In the genomic region with DNA sequence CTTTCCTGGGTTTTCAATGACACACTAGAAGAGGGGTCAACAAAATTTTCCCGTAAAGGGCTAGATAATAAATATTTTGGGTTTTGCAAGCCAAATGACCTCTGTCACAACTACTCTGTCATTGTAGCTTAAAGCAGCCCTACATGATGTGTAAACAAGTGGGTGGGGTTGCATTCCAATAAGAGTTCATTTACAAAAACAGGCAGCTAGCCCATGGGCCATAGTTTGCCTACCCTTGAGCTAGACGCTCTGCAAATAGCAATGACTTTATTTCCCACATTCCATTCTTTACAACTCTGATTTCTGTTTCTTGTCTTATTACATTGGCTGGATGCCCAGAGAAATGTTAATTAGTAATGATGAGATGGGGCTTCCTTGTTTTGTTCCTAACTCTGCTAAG, we compare ENCODE assay signal across 14 cellular contexts.
"Had no signal": no experiment of that assay in that cellular context is flagged by ENCODE, and none has a peak within 500 bp of the region (broad histone marks: within the 10 kb centered on the region; RNA-seq: fewer than 3 reads in every experiment).

No MANE protein-coding gene starts in this region.

- H3K27me3 ChIP-seq: brain microvascular endothelial cell, left lung had no signal

- ATAC-seq: activated CD8-positive, alpha-beta T cell treated with anti-CD3 and anti-CD28 coated beads, Interleukin-2, amount 10 ng/mL, durations not matched to agents 7 days and 5 days; left lung; naive thymus-derived CD8-positive, alpha-beta T cell; stimulated activated naive CD8-positive, alpha-beta T cell treated with anti-CD3 and anti-CD28 coated beads, Interleukin-15, amount 100 ng/mL, for 72 hours had no signal

- H3K27me3 Mint-ChIP-seq: activated CD4-positive, alpha-beta T cell treated with anti-CD3 and anti-CD28 coated beads, Interleukin-2, amount 10 ng/mL, durations not matched to agents 24 days and 14 days; activated naive CD8-positive, alpha-beta T cell treated with anti-CD3 and anti-CD28 coated beads for 36 hours; central memory CD8-positive, alpha-beta T cell; naive thymus-derived CD8-positive, alpha-beta T cell; stimulated activated naive CD8-positive, alpha-beta T cell treated with anti-CD3 and anti-CD28 coated beads, Interleukin-15, amount 100 ng/mL, for 72 hours had no signal

- H3K36me3 Mint-ChIP-seq: activated naive CD8-positive, alpha-beta T cell treated with anti-CD3 and anti-CD28 coated beads for 36 hours had no signal

- H3K4me3 Mint-ChIP-seq: activated B cell treated with CpG ODN at 0.5 μM for 24 hours; activated CD4-positive, alpha-beta T cell treated with anti-CD3 and anti-CD28 coated beads, Interleukin-2, amount 10 ng/mL, durations not matched to agents 24 days and 14 days; activated CD8-positive, alpha-beta T cell treated with anti-CD3 and anti-CD28 coated beads, Interleukin-2, amount 10 ng/mL, durations not matched to agents 7 days and 5 days; activated naive CD8-positive, alpha-beta T cell treated with anti-CD3 and anti-CD28 coated beads for 36 hours; central memory CD8-positive, alpha-beta T cell; naive thymus-derived CD8-positive, alpha-beta T cell; stimulated activated naive CD8-positive, alpha-beta T cell treated with anti-CD3 and anti-CD28 coated beads, Interleukin-15, amount 100 ng/mL, for 72 hours; T-helper 2 cell treated with Interferon-gamma antibody and Interleukin-4, amounts not matched to agents 5 μg/mL and 100 μg/mL, for 36 hours had no signal

- H3K9me3 Mint-ChIP-seq: activated CD4-positive, alpha-beta T cell treated with anti-CD3 and anti-CD28 coated beads, Interleukin-2, amount 10 ng/mL, durations not matched to agents 24 days and 14 days; central memory CD8-positive, alpha-beta T cell; stimulated activated naive CD8-positive, alpha-beta T cell treated with anti-CD3 and anti-CD28 coated beads, Interleukin-15, amount 100 ng/mL, for 72 hours had no signal

- DNase-seq: activated B cell treated with CpG ODN at 0.5 μM for 24 hours; activated CD4-positive, alpha-beta T cell treated with anti-CD3 and anti-CD28 coated beads, Interleukin-2, amount 10 ng/mL, durations not matched to agents 24 days and 14 days; activated CD8-positive, alpha-beta memory T cell treated with anti-CD3 and anti-CD28 coated beads, Interleukin-2, amount 50 U/mL, for 4 hours; activated CD8-positive, alpha-beta T cell treated with anti-CD3 and anti-CD28 coated beads, Interleukin-2, amount 10 ng/mL, durations not matched to agents 7 days and 5 days; activated naive CD8-positive, alpha-beta T cell treated with anti-CD3 and anti-CD28 coated beads for 36 hours; activated T-cell treated with anti-CD3 and anti-CD28 coated beads, Interleukin-2, amount 50 U/mL, for 48 hours; brain microvascular endothelial cell; cortex of kidney; effector memory CD4-positive, alpha-beta T cell; left lung; naive thymus-derived CD8-positive, alpha-beta T cell; stimulated activated naive CD8-positive, alpha-beta T cell treated with anti-CD3 and anti-CD28 coated beads, Interleukin-15, amount 100 ng/mL, for 72 hours had no signal

- H3K4me1 Mint-ChIP-seq: activated CD4-positive, alpha-beta T cell treated with anti-CD3 and anti-CD28 coated beads, Interleukin-2, amount 10 ng/mL, durations not matched to agents 24 days and 14 days; central memory CD8-positive, alpha-beta T cell; stimulated activated naive CD8-positive, alpha-beta T cell treated with anti-CD3 and anti-CD28 coated beads, Interleukin-15, amount 100 ng/mL, for 72 hours had no signal

- H3K27ac ChIP-seq: brain microvascular endothelial cell, left lung had no signal

- H3K4me1 ChIP-seq: left lung had no signal

- H3K4me3 ChIP-seq: left lung had no signal

- H3K36me3 ChIP-seq: brain microvascular endothelial cell had no signal

- H3K27ac Mint-ChIP-seq: activated B cell treated with CpG ODN at 0.5 μM for 24 hours; activated CD4-positive, alpha-beta T cell treated with anti-CD3 and anti-CD28 coated beads, Interleukin-2, amount 10 ng/mL, durations not matched to agents 24 days and 14 days; activated CD8-positive, alpha-beta T cell treated with anti-CD3 and anti-CD28 coated beads, Interleukin-2, amount 10 ng/mL, durations not matched to agents 7 days and 5 days; activated naive CD8-positive, alpha-beta T cell treated with anti-CD3 and anti-CD28 coated beads for 36 hours; naive thymus-derived CD8-positive, alpha-beta T cell; stimulated activated naive CD8-positive, alpha-beta T cell treated with anti-CD3 and anti-CD28 coated beads, Interleukin-15, amount 100 ng/mL, for 72 hours; T-helper 2 cell treated with Interferon-gamma antibody and Interleukin-4, amounts not matched to agents 5 μg/mL and 100 μg/mL, for 36 hours had no signal
